ENCODE assay signal across 9 cellular contexts in the genomic region with DNA sequence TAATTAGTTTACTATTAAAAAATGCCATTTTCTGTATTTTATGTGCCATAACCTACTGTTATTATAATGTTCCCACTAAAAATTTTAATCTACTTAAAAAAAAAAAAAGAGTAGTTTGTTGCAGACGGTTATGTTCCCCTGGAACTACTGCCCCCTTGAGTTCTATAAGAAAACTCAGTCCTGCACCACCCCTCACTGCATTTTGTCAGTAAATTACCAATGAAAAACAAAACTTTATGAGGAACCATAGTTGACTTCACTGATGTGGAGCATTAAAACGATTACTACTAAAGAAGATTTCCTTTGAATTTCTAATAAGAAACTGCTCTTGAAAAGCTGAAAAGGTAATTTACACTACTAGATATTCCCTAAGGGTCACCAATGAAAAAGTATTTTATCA.
A peak's percentile ranks its signal among the peaks of the same experiment; 100 is the strongest.
DNase-seq lines count a peak whose midpoint lies in the region; FAIRE-seq and TF ChIP-seq lines count a peak whose summit lies in the region.
"Had no signal": no experiment of that assay in that cellular context is flagged by ENCODE, and none has a peak within 500 bp of the region (broad histone marks: within the 10 kb centered on the region; RNA-seq: fewer than 3 reads in every experiment).

No MANE protein-coding gene starts in this region.

- no peak overlapping the region for H3K27ac Mint-ChIP-seq in activated naive CD8-positive, alpha-beta T cell treated with anti-CD3 and anti-CD28 coated beads for 36 hours

- H3K36me3 ChIP-seq in small intestine (ENCODE audit: control insufficient read depth in 2 of 2, insufficient read depth in 2 of 2, low read length in 2 of 2): no peaks in the 10 kb centered on the region

- no peaks in the 10 kb centered on the region for H3K27me3 ChIP-seq in small intestine (ENCODE audit: control insufficient read depth in 2 of 2, insufficient read depth in 2 of 2, low read length in 2 of 2)

- no peaks in the 10 kb centered on the region for H3K27me3 Mint-ChIP-seq in activated naive CD8-positive, alpha-beta T cell treated with anti-CD3 and anti-CD28 coated beads for 36 hours

- in situ Hi-C loops in GM13976 (cut with MboI; ENCODE audit: low sequenced_read_pairs, unreplicated experiment): no loop called here

- DNase-seq in AG08396 (ENCODE audit: low spot score) (peak; percentile 15), GM13976 (ENCODE audit: low spot score) (peak; percentile 11), OCI-M1 (lab: John Stamatoyannopoulos, UW) (peak; percentile 62), foreskin fibroblast (peak in 1 of 2 donors; percentile 45), small intestine (no peak), glomerular visceral epithelial cell (ENCODE audit: extremely low spot score) (no peak), GDM1 (lab: John Stamatoyannopoulos, UW) (no peak)
- no peak for DNase-seq in activated naive CD8-positive, alpha-beta T cell treated with anti-CD3 and anti-CD28 coated beads for 36 hours
- DNase-seq: NCI-H1930 had no signal

- 40 to 51% (median 50%) methylated on average over 2 of the region's 2 CpGs for WGBS in small intestine, 3 donors

- TF ChIP-seq CTCF in GM13976 (IDR thresholded peaks at IDR 0.05; ENCODE audit: borderline replicate concordance, control extremely low read depth, extremely low read depth, insufficient read depth, missing control alignments) (peak; percentile 1), foreskin fibroblast (IDR thresholded peaks at IDR 0.05; ENCODE audit: low read depth, low read length) (peak; percentile 42)

- H3K4me3 ChIP-seq in foreskin fibroblast (ENCODE audit: low read depth in 1 of 2, low read length in 2 of 2) (no peak overlapping the region), small intestine (ENCODE audit: low read depth in 1 of 2, low read length in 2 of 2) (no peak overlapping the region)

- H3K9me3 ChIP-seq in small intestine (ENCODE audit: control insufficient read depth, low read depth): no peaks in the 10 kb centered on the region

- H3K4me1 Mint-ChIP-seq in activated naive CD8-positive, alpha-beta T cell treated with anti-CD3 and anti-CD28 coated beads for 36 hours: no peaks in the 10 kb centered on the region

- no peak for FAIRE-seq in small intestine (lab: Jason Lieb, UNC)

- no peaks in the 10 kb centered on the region for H3K4me1 ChIP-seq in small intestine (ENCODE audit: control insufficient read depth in 2 of 2, insufficient read depth in 1 of 2, low read depth in 1 of 2, low read length in 1 of 2)

- H3K4me3 Mint-ChIP-seq in activated naive CD8-positive, alpha-beta T cell treated with anti-CD3 and anti-CD28 coated beads for 36 hours: no peak overlapping the region

- H3K9me3 Mint-ChIP-seq in activated naive CD8-positive, alpha-beta T cell treated with anti-CD3 and anti-CD28 coated beads for 36 hours: no peaks in the 10 kb centered on the region

- H3K27ac ChIP-seq in small intestine (ENCODE audit: low read depth in 1 of 2, low read length in 1 of 2): no peak overlapping the region

- peaks cover 3% of the 10 kb centered on the region for H3K36me3 Mint-ChIP-seq in activated naive CD8-positive, alpha-beta T cell treated with anti-CD3 and anti-CD28 coated beads for 36 hours

Comparison
In these comparisons a context has a peak if more than half of its experiments do, and no peak if none do; other contexts are left out.
1. DNase-seq: peak in AG08396 (single experiment), GM13976 (single experiment) and OCI-M1 (single experiment); none in activated naive CD8-positive, alpha-beta T cell treated with anti-CD3 and anti-CD28 coated beads for 36 hours (single experiment), small intestine (single experiment), glomerular visceral epithelial cell (single experiment) and GDM1 (single experiment).